Comparison of ENCODE assay signal across 8 cellular contexts in the genomic region with DNA sequence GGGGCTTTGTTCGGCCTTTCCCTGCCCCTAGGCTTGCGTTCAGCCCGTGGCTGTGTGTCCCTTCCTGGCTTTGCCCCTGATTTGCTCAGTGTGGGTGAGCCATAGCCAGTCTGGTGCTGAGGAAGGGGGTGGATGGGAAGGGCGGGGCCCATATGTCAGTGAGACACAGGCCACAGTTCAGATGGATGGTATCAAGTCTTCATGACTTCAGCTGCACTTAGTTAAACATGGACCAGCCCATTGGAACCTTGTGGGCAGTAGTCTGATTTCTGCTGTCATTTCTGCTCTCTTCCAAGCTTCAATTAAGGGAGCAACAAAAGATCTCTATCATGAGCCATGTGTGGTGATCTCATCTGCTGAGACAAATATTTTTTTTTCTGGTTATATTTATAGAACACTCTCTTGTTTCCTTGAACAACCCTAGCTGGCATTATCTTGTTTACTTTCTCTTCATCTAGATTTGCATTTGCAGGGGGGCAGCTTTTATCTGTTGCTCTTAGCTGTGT. TPM values are rescaled to one million over a fixed set of nuclear protein-coding genes. Genes with fewer than 3 reads are reported as not detected.
DNase-seq lines count a peak whose midpoint lies in the region; ATAC-seq and TF ChIP-seq lines count a peak whose summit lies in the region.

No MANE protein-coding gene starts in this region.

- peak overlapping the region; percentile 79 for H3K27ac ChIP-seq in HEK293 (ENCODE audit: extremely low read depth, low read depth, low read length)

- H3K9me3 Mint-ChIP-seq in stimulated activated effector memory CD8-positive, alpha-beta T cell treated with anti-CD3 and anti-CD28 coated beads, Interleukin-12 subunit alpha, Interleukin-12 subunit beta, amount 100 ng/mL, for 72 hours = no peaks in the 10 kb centered on the region
- no peaks in the 10 kb centered on the region for H3K9me3 Mint-ChIP-seq in activated naive CD4-positive, alpha-beta T cell treated with anti-CD3 and anti-CD28 coated beads, Interleukin-2, amount 50 U/mL, for 72 hours

- H3K4me1 ChIP-seq in HEK293 (ENCODE audit: control insufficient read depth, insufficient read depth, low read length) = peaks cover 24% of the 10 kb centered on the region

- peaks cover 21% of the 10 kb centered on the region for H3K4me1 Mint-ChIP-seq in stimulated activated effector memory CD8-positive, alpha-beta T cell treated with anti-CD3 and anti-CD28 coated beads, Interleukin-12 subunit alpha, Interleukin-12 subunit beta, amount 100 ng/mL, for 72 hours

- CTCF ChIA-PET in HEK293 (lab: Yijun Ruan, JAX) = interaction anchor here (0.8 to 5.3 kb wide), 9 partner anchors 18 to 226 kb away, joined by 3 to 34 read pairs (median 4); a partner anchor contains a TSS

- no peak for TF ChIP-seq CTCF in HEK293 (tag by site-specific recombination; IDR thresholded peaks at IDR 0.05)

- H3K27me3 ChIP-seq in H7 (ENCODE audit: control insufficient read depth, insufficient read depth, low read length) = no peaks in the 10 kb centered on the region

- H3K4me3 ChIP-seq in HEK293 (ENCODE audit: low read depth, low read length) (no peak overlapping the region), H7 (ENCODE audit: insufficient read depth, low read depth, low read length) (no peak overlapping the region)

- intact Hi-C loops in left cardiac atrium (cut with DNase I) = no loop called here

- ATAC-seq in left cardiac atrium (peak; percentile 27 to 66), GM19452 (IDR thresholded peaks at IDR 0.05; ENCODE audit: unreplicated experiment) (no peak)
- ATAC-seq in stimulated activated effector memory CD8-positive, alpha-beta T cell treated with anti-CD3 and anti-CD28 coated beads, Interleukin-12 subunit alpha, Interleukin-12 subunit beta, amount 100 ng/mL, for 72 hours = peak; percentile 37
- no peak for ATAC-seq in activated naive CD4-positive, alpha-beta T cell treated with anti-CD3 and anti-CD28 coated beads, Interleukin-2, amount 50 U/mL, for 72 hours

- no peaks in the 10 kb centered on the region for H3K36me3 ChIP-seq in HEK293 (ENCODE audit: control insufficient read depth in 2 of 2, insufficient read depth in 1 of 2, low read length in 2 of 2)
- H3K36me3 ChIP-seq in H7 (replicated peaks; ENCODE audit: control insufficient read depth, insufficient read depth, low read length) = no peaks in the 10 kb centered on the region

- no peak overlapping the region for H3K4me3 Mint-ChIP-seq in stimulated activated effector memory CD8-positive, alpha-beta T cell treated with anti-CD3 and anti-CD28 coated beads, Interleukin-12 subunit alpha, Interleukin-12 subunit beta, amount 100 ng/mL, for 72 hours

- H3K27ac Mint-ChIP-seq in stimulated activated effector memory CD8-positive, alpha-beta T cell treated with anti-CD3 and anti-CD28 coated beads, Interleukin-12 subunit alpha, Interleukin-12 subunit beta, amount 100 ng/mL, for 72 hours = peak overlapping the region; percentile 40
- no peak overlapping the region for H3K27ac Mint-ChIP-seq in activated naive CD4-positive, alpha-beta T cell treated with anti-CD3 and anti-CD28 coated beads, Interleukin-2, amount 50 U/mL, for 72 hours

- POLR2A ChIA-PET in HEK293 (lab: Yijun Ruan, JAX) = interaction anchor here (0.9 to 2.0 kb wide), 4 partner anchors 12 to 25 kb away, joined by 3 to 5 read pairs (median 4); a partner anchor contains a TSS

- H3K36me3 Mint-ChIP-seq in stimulated activated effector memory CD8-positive, alpha-beta T cell treated with anti-CD3 and anti-CD28 coated beads, Interleukin-12 subunit alpha, Interleukin-12 subunit beta, amount 100 ng/mL, for 72 hours = no peaks in the 10 kb centered on the region
- no peaks in the 10 kb centered on the region for H3K36me3 Mint-ChIP-seq in activated naive CD4-positive, alpha-beta T cell treated with anti-CD3 and anti-CD28 coated beads, Interleukin-2, amount 50 U/mL, for 72 hours

- DNase-seq in A172 (ENCODE audit: low spot score) (peak; percentile 71), T1000 (lab: John Stamatoyannopoulos, UW) (peak; percentile 51), left cardiac atrium (peak; percentile 40), H7 (no peak)
- DNase-seq in stimulated activated effector memory CD8-positive, alpha-beta T cell treated with anti-CD3 and anti-CD28 coated beads, Interleukin-12 subunit alpha, Interleukin-12 subunit beta, amount 100 ng/mL, for 72 hours (ENCODE audit: low spot score in 2 of 2) = no peak
- no peak for DNase-seq in activated naive CD4-positive, alpha-beta T cell treated with anti-CD3 and anti-CD28 coated beads, Interleukin-2, amount 50 U/mL, for 72 hours (ENCODE audit: low spot score in 2 of 2)

- H3K9me3 ChIP-seq in HEK293 (ENCODE audit: control insufficient read depth, insufficient read depth, low read depth, low read length) = no peaks in the 10 kb centered on the region

TF ChIP-seq in HEK293, 187 proteins besides CTCF, POLR2A, EP300 and RAD21 (continues in another document):
- TF ChIP-seq ZFHX2 (tag by site-specific recombination; conservative IDR thresholded peaks at IDR 0.05) (peak; percentile 56; the same call in 1 of the 2 replicates), SP3 (tag by site-specific recombination; IDR thresholded peaks at IDR 0.05) (0 out of 2 replicates have a peak, but pooled peaks have one; percentile 37), KLF9 (tag by site-specific recombination; IDR thresholded peaks at IDR 0.05; ENCODE audit: low read depth) (0 out of 2 replicates have a peak, but pooled peaks have one; percentile 45), SP2 (tag by site-specific recombination; IDR thresholded peaks at IDR 0.05) (peak; percentile 40), ZEB2 (tag by site-specific recombination; IDR thresholded peaks at IDR 0.05) (0 out of 2 replicates have a peak, but pooled peaks have one; percentile 57), ZFP69B (tag by site-specific recombination; IDR thresholded peaks at IDR 0.05) (peak; percentile 85), ZNF830 (tag by site-specific recombination; IDR thresholded peaks at IDR 0.05; ENCODE audit: low read depth) (no peak), FEZF1 (tag by site-specific recombination; IDR thresholded peaks at IDR 0.05) (peak; percentile 74), ZNF629 (tag by site-specific recombination; IDR thresholded peaks at IDR 0.05) (peak; percentile 66; the same call in 1 of the 2 replicates), TRIM28 (IDR thresholded peaks at IDR 0.05; ENCODE audit: borderline replicate concordance, low read length) (no peak; the same call in none of the 2 replicates), KLF1 (tag by site-specific recombination; IDR thresholded peaks at IDR 0.05) (peak; percentile 51; the same call in 1 of the 2 replicates), GLIS1 (tag by site-specific recombination; IDR thresholded peaks at IDR 0.05) (peak; percentile 41; the same call in 1 of the 2 replicates), ZXDB (tag by site-specific recombination; IDR thresholded peaks at IDR 0.05) (no peak; the same call in 1 of the 2 replicates), ZNF548 (tag by site-specific recombination; IDR thresholded peaks at IDR 0.05) (no peak), ZNF24 (tag by site-specific recombination; IDR thresholded peaks at IDR 0.05) (0 out of 2 replicates have a peak, but pooled peaks have one; percentile 40)
- TF ChIP-seq, protein P1, sequence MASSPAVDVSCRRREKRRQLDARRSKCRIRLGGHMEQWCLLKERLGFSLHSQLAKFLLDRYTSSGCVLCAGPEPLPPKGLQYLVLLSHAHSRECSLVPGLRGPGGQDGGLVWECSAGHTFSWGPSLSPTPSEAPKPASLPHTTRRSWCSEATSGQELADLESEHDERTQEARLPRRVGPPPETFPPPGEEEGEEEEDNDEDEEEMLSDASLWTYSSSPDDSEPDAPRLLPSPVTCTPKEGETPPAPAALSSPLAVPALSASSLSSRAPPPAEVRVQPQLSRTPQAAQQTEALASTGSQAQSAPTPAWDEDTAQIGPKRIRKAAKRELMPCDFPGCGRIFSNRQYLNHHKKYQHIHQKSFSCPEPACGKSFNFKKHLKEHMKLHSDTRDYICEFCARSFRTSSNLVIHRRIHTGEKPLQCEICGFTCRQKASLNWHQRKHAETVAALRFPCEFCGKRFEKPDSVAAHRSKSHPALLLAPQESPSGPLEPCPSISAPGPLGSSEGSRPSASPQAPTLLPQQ (tag by site-specific recombination; IDR thresholded peaks at IDR 0.05) = peak; percentile 91
- TF ChIP-seq, protein P2, sequence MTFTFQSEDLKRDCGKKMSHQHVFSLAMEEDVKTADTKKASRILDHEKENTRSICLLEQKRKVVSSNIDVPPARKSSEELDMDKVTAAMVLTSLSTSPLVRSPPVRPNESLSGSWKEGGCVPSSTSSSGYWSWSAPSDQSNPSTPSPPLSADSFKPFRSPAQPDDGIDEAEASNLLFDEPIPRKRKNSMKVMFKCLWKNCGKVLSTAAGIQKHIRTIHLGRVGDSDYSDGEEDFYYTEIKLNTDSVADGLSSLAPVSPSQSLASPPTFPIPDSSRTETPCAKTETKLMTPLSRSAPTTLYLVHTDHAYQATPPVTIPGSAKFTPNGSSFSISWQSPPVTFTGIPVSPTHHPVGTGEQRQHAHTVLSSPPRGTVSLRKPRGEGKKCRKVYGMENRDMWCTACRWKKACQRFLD (tag by site-specific recombination; IDR thresholded peaks at IDR 0.05) = no peak

RNA-seq across cellular contexts. Expression of a gene that starts 21.6 kb away (rescaled TPM):
- total RNA-seq in A172 (2014; rRNA removed; shearing (Covaris generic)) = 12.4 and 15.9 TPM in 2 replicates
- 10 to 100 TPM; 21.6 to 22.5 TPM for total RNA-seq in left cardiac atrium
- total RNA-seq in H7 (2014; rRNA removed; shearing (Covaris generic)) = 29.7 and 34.5 TPM in 2 replicates
- total RNA-seq in activated naive CD4-positive, alpha-beta T cell treated with anti-CD3 and anti-CD28 coated beads, Interleukin-2, amount 50 U/mL, for 72 hours = 10 to 100 TPM; 36.8 to 63.7 TPM

RNA-seq across cellular contexts. Expression of a gene that starts 31.9 kb away (rescaled TPM):
- 13.4 and 15.2 TPM in 2 replicates for total RNA-seq in A172 (2014; rRNA removed; shearing (Covaris generic))
- total RNA-seq in left cardiac atrium = 10 to 100 TPM; 54.7 to 80.1 TPM
- 11.8 and 12.3 TPM in 2 replicates for total RNA-seq in H7 (2014; rRNA removed; shearing (Covaris generic))
- total RNA-seq in activated naive CD4-positive, alpha-beta T cell treated with anti-CD3 and anti-CD28 coated beads, Interleukin-2, amount 50 U/mL, for 72 hours = 10 to 100 TPM; 19.5 to 30.2 TPM

RNA-seq across cellular contexts. Expression of a gene that starts 54.4 kb away (rescaled TPM):
- 0.29 and 1.3 TPM in 2 replicates for total RNA-seq in A172 (2014; rRNA removed; shearing (Covaris generic))
- total RNA-seq in left cardiac atrium = 100 to 1,000 TPM in 1 of 2 donors, 10 to 100 TPM in 1; 98.8 to 200 TPM
- total RNA-seq in H7 (2014; rRNA removed; shearing (Covaris generic)) = 0.92 and 2.7 TPM in 2 replicates
- 1 to 10 TPM; 1.1 to 1.6 TPM for total RNA-seq in activated naive CD4-positive, alpha-beta T cell treated with anti-CD3 and anti-CD28 coated beads, Interleukin-2, amount 50 U/mL, for 72 hours

Comparison
In these comparisons a context has a peak if more than half of its experiments do, and no peak if none do; other contexts are left out.
1. DNase-seq: peak in A172 (single experiment), T1000 (single experiment) and left cardiac atrium (single experiment); none in stimulated activated effector memory CD8-positive, alpha-beta T cell treated with anti-CD3 and anti-CD28 coated beads, Interleukin-12 subunit alpha, Interleukin-12 subunit beta, amount 100 ng/mL, for 72 hours (0 of 2), H7 (single experiment) and activated naive CD4-positive, alpha-beta T cell treated with anti-CD3 and anti-CD28 coated beads, Interleukin-2, amount 50 U/mL, for 72 hours (0 of 2).
2. ATAC-seq: peak in left cardiac atrium (2 of 2) and stimulated activated effector memory CD8-positive, alpha-beta T cell treated with anti-CD3 and anti-CD28 coated beads, Interleukin-12 subunit alpha, Interleukin-12 subunit beta, amount 100 ng/mL, for 72 hours (single experiment); none in GM19452 (single experiment) and activated naive CD4-positive, alpha-beta T cell treated with anti-CD3 and anti-CD28 coated beads, Interleukin-2, amount 50 U/mL, for 72 hours (0 of 2).
3. RNA of a gene that starts 54.4 kb away (total RNA-seq): 98.8 to 200 TPM in left cardiac atrium; 0.92 to 2.7 TPM in H7, 1.1 to 1.6 TPM in activated naive CD4-positive, alpha-beta T cell treated with anti-CD3 and anti-CD28 coated beads, Interleukin-2, amount 50 U/mL, for 72 hours and 0.29 to 1.3 TPM in A172; every median in the first group is over 10 times any median in the second.